14 cellular contexts compared by ENCODE assay signal in the genomic region with DNA sequence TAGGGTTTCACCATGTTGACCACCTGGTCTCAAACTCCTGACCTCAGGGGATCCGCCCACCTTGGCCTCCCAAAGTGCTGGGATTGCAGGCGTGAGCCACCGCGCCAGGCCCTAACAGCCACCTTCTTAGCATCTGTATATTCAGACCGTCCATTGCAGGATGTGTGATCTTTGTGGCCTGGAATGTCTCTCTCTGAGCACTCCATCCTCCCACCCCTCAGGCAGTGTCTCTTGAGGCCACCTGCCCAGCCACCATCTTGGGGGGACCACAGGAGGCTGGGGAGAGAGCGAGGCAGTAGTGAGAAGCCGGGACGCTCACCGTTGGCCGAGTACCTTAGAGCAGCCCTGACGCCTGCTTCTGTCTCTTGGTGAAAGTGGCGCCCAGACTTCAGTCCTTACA. TPM values are rescaled to one million over a fixed set of nuclear protein-coding genes. Genes with fewer than 3 reads are reported as not detected.
DNase-seq lines count a peak whose midpoint lies in the region; ATAC-seq and TF ChIP-seq lines count a peak whose summit lies in the region.
"Had no signal": no experiment of that assay in that cellular context is flagged by ENCODE, and none has a peak within 500 bp of the region (broad histone marks: within the 10 kb centered on the region; RNA-seq: fewer than 3 reads in every experiment).

No MANE protein-coding gene starts in this region.

- intact Hi-C loops in activated naive CD4-positive, alpha-beta T cell treated with anti-CD3 and anti-CD28 coated beads for 36 hours (cut with micrococcal nuclease) = no loop called here
- intact Hi-C loops in right lobe of liver (cut with DNase I) = no loop called here

- H3K23ac ChIP-seq in mesendoderm (ENCODE audit: low read length) = no peak overlapping the region

- H4K5ac ChIP-seq in mesendoderm (ENCODE audit: low read length) = no peak overlapping the region

- no peak overlapping the region for H2BK120ac ChIP-seq in mesendoderm (ENCODE audit: low read depth, low read length)

- H3K27ac Mint-ChIP-seq in activated naive CD4-positive, alpha-beta T cell treated with anti-CD3 and anti-CD28 coated beads, Interleukin-2, amount 10 ng/mL, durations not matched to agents 7 days and 5 days = peak overlapping the region; percentile 37
- no peak overlapping the region for H3K27ac Mint-ChIP-seq in activated naive CD4-positive, alpha-beta T cell treated with anti-CD3 and anti-CD28 coated beads for 36 hours
- H3K27ac Mint-ChIP-seq in central memory CD8-positive, alpha-beta T cell (ENCODE audit: low read depth) = peak overlapping the region; percentile 12
- no peak overlapping the region for H3K27ac Mint-ChIP-seq in immature natural killer cell

- no peaks in the 10 kb centered on the region for H3K9me3 ChIP-seq in right lobe of liver
- H3K9me3 ChIP-seq: HAP-1 had no signal

- H3K56ac ChIP-seq in mesendoderm (ENCODE audit: low read length) = no peak overlapping the region

- no peak for ATAC-seq in central memory CD8-positive, alpha-beta T cell (replicated peaks; ENCODE audit: extremely low read depth, poor library complexity, severe bottlenecking)
- no peak for ATAC-seq in right lobe of liver

- H3K27me3 ChIP-seq in mesendoderm (ENCODE audit: insufficient read depth, low read length, poor library complexity) (no peaks in the 10 kb centered on the region), right lobe of liver (no peaks in the 10 kb centered on the region)
- H3K27me3 ChIP-seq: BLaER1 treated with 17β-estradiol and CSF1 and Interleukin-3, amounts not matched to agents 10 nM and 100 nM had no signal

- no peak overlapping the region for H2BK5ac ChIP-seq in mesendoderm (ENCODE audit: low read length)

- peaks cover 4% of the 10 kb centered on the region for H3K9me3 Mint-ChIP-seq in activated naive CD4-positive, alpha-beta T cell treated with anti-CD3 and anti-CD28 coated beads, Interleukin-2, amount 10 ng/mL, durations not matched to agents 7 days and 5 days
- H3K9me3 Mint-ChIP-seq in activated naive CD4-positive, alpha-beta T cell treated with anti-CD3 and anti-CD28 coated beads for 36 hours = peaks cover 2% of the 10 kb centered on the region
- no peaks in the 10 kb centered on the region for H3K9me3 Mint-ChIP-seq in central memory CD8-positive, alpha-beta T cell
- peaks cover 0 to 5% (median 1%) of the 10 kb centered on the region in 6 donors for H3K9me3 Mint-ChIP-seq in immature natural killer cell

- DNase-seq in activated naive CD4-positive, alpha-beta T cell treated with anti-CD3 and anti-CD28 coated beads, Interleukin-2, amount 10 ng/mL, durations not matched to agents 7 days and 5 days = no peak
- DNase-seq in activated naive CD4-positive, alpha-beta T cell treated with anti-CD3 and anti-CD28 coated beads for 36 hours = no peak
- no peak for DNase-seq in central memory CD8-positive, alpha-beta T cell (ENCODE audit: low spot score in 2 of 2)
- DNase-seq in mesendoderm (peak; percentile 31), immature natural killer cell (no peak), right lobe of liver (no peak)
- DNase-seq in activated CD4-positive, CD25-positive, alpha-beta regulatory T cell (lab: John Stamatoyannopoulos, UW) = no peak
- DNase-seq: 8988T; AML-193; CD4-positive, CD25-positive, alpha-beta regulatory T cell; DMS53 had no signal

- H3K9ac ChIP-seq in mesendoderm (ENCODE audit: low read length) = no peak overlapping the region

- no peak overlapping the region for H2BK15ac ChIP-seq in mesendoderm (replicated peaks; ENCODE audit: low read depth)

- no CpG with 5 or more reads among the region's 12 CpGs for WGBS in mesendoderm (ENCODE audit: extremely low coverage, insufficient coverage, low lambda C conversion rate)
- 93% methylated on average over 10 of the region's 12 CpGs for WGBS in right lobe of liver (ENCODE audit: insufficient coverage, low coverage, low lambda C conversion rate, missing lambda C conversion rate)

- H3K27ac ChIP-seq in mesendoderm (ENCODE audit: low read depth, low read length) (no peak overlapping the region), right lobe of liver (no peak overlapping the region)

- peaks cover 32% of the 10 kb centered on the region for H3K4me1 Mint-ChIP-seq in activated naive CD4-positive, alpha-beta T cell treated with anti-CD3 and anti-CD28 coated beads, Interleukin-2, amount 10 ng/mL, durations not matched to agents 7 days and 5 days
- H3K4me1 Mint-ChIP-seq in activated naive CD4-positive, alpha-beta T cell treated with anti-CD3 and anti-CD28 coated beads for 36 hours (ENCODE audit: low read depth) = peaks cover 31% of the 10 kb centered on the region
- H3K4me1 Mint-ChIP-seq in central memory CD8-positive, alpha-beta T cell = peaks cover 37% of the 10 kb centered on the region
- H3K4me1 Mint-ChIP-seq in immature natural killer cell = peaks cover 37 to 43% of the 10 kb centered on the region in 2 donors

- no peak overlapping the region for H3K4me3 Mint-ChIP-seq in activated naive CD4-positive, alpha-beta T cell treated with anti-CD3 and anti-CD28 coated beads, Interleukin-2, amount 10 ng/mL, durations not matched to agents 7 days and 5 days
- H3K4me3 Mint-ChIP-seq in activated naive CD4-positive, alpha-beta T cell treated with anti-CD3 and anti-CD28 coated beads for 36 hours = no peak overlapping the region
- H3K4me3 Mint-ChIP-seq in central memory CD8-positive, alpha-beta T cell = no peak overlapping the region
- H3K4me3 Mint-ChIP-seq in immature natural killer cell = no peak overlapping the region

- H3K79me1 ChIP-seq in mesendoderm (ENCODE audit: low read length) = peaks cover 20% of the 10 kb centered on the region

- H3K36me3 Mint-ChIP-seq in activated naive CD4-positive, alpha-beta T cell treated with anti-CD3 and anti-CD28 coated beads, Interleukin-2, amount 10 ng/mL, durations not matched to agents 7 days and 5 days = peaks cover 41% of the 10 kb centered on the region
- peaks cover 15% of the 10 kb centered on the region for H3K36me3 Mint-ChIP-seq in activated naive CD4-positive, alpha-beta T cell treated with anti-CD3 and anti-CD28 coated beads for 36 hours (ENCODE audit: low read depth)
- peaks cover 8% of the 10 kb centered on the region for H3K36me3 Mint-ChIP-seq in central memory CD8-positive, alpha-beta T cell (ENCODE audit: insufficient read depth)
- H3K36me3 Mint-ChIP-seq in immature natural killer cell = peaks cover 8 to 15% (median 10%) of the 10 kb centered on the region in 3 donors

- no peak overlapping the region for H3K4me3 ChIP-seq in mesendoderm (ENCODE audit: low read length)
- no peak overlapping the region for H3K4me3 ChIP-seq in right lobe of liver
- H3K4me3 ChIP-seq: HAP-1 had no signal

- H3K4me2 ChIP-seq in mesendoderm (ENCODE audit: low read length) = no peak overlapping the region

- H3K4me1 ChIP-seq in mesendoderm (ENCODE audit: control insufficient read depth, low read depth, low read length) (no peaks in the 10 kb centered on the region), right lobe of liver (peaks cover 0 to 6% (median 0%) of the 10 kb centered on the region in 4 donors)

- H3K36me3 ChIP-seq in mesendoderm (ENCODE audit: control insufficient read depth, insufficient read depth, low read length) (no peaks in the 10 kb centered on the region), right lobe of liver (no peaks in the 10 kb centered on the region)

- no peak overlapping the region for H2AK5ac ChIP-seq in mesendoderm (ENCODE audit: low read length)

- no peaks in the 10 kb centered on the region for H3K27me3 Mint-ChIP-seq in activated naive CD4-positive, alpha-beta T cell treated with anti-CD3 and anti-CD28 coated beads, Interleukin-2, amount 10 ng/mL, durations not matched to agents 7 days and 5 days
- H3K27me3 Mint-ChIP-seq in activated naive CD4-positive, alpha-beta T cell treated with anti-CD3 and anti-CD28 coated beads for 36 hours (ENCODE audit: low read depth) = no peaks in the 10 kb centered on the region
- no peaks in the 10 kb centered on the region for H3K27me3 Mint-ChIP-seq in central memory CD8-positive, alpha-beta T cell
- H3K27me3 Mint-ChIP-seq in immature natural killer cell (ENCODE audit: low read depth in 3 of 3) = peaks cover 0 to 5% (median 3%) of the 10 kb centered on the region in 3 donors
- H3K27me3 Mint-ChIP-seq: CD4-positive, CD25-positive, alpha-beta regulatory T cell had no signal

- peaks cover 17% of the 10 kb centered on the region for H3K79me2 ChIP-seq in mesendoderm (ENCODE audit: control insufficient read depth, insufficient read depth, low read length)

- no peak overlapping the region for H3K18ac ChIP-seq in mesendoderm (ENCODE audit: low read length)

- no peak overlapping the region for H3K4ac ChIP-seq in mesendoderm (ENCODE audit: low read depth, low read length)

- H4K8ac ChIP-seq in mesendoderm (ENCODE audit: low read depth, low read length) = no peak overlapping the region

- no peak for TF ChIP-seq POLR2A in right lobe of liver (IDR thresholded peaks at IDR 0.05)

- no peak for TF ChIP-seq CTCF in right lobe of liver (IDR thresholded peaks at IDR 0.05)

- CTCF ChIA-PET in activated naive CD4-positive, alpha-beta T cell treated with anti-CD3 and anti-CD28 coated beads, Interleukin-2, amount 10 ng/mL, durations not matched to agents 7 days and 5 days (lab: Charles Lee) = no interaction called here
- CTCF ChIA-PET in activated naive CD4-positive, alpha-beta T cell treated with anti-CD3 and anti-CD28 coated beads for 36 hours (lab: Charles Lee) = no interaction called here

RNA-seq across cellular contexts. Expression of a gene that starts 18.8 kb away (rescaled TPM):
- total RNA-seq in activated naive CD4-positive, alpha-beta T cell treated with anti-CD3 and anti-CD28 coated beads for 36 hours = 10 to 100 TPM; 19.4 to 19.5 TPM
- 17.5 TPM for polyA plus RNA-seq in mesendoderm (2013, experiment 1 of 2)
- polyA plus RNA-seq in mesendoderm (2013, experiment 2 of 2) = 17.4 TPM
- polyA plus RNA-seq in immature natural killer cell = 1 to 10 TPM; 1.4 to 8.2 (median 2.9) TPM
- 10 to 100 TPM; 10.7 to 26.0 (median 15.1) TPM for total RNA-seq in right lobe of liver

RNA-seq across cellular contexts. Expression of a gene that starts 42.4 kb away (rescaled TPM):
- total RNA-seq in activated naive CD4-positive, alpha-beta T cell treated with anti-CD3 and anti-CD28 coated beads for 36 hours = 10 to 100 TPM; 23.3 to 23.9 TPM
- 28.6 TPM for polyA plus RNA-seq in mesendoderm (2013, experiment 1 of 2)
- 29.4 TPM for polyA plus RNA-seq in mesendoderm (2013, experiment 2 of 2)
- polyA plus RNA-seq in immature natural killer cell = 10 to 100 TPM; 19.3 to 35.5 (median 30.8) TPM
- 10 to 100 TPM; 13.1 to 28.5 (median 16.9) TPM for total RNA-seq in right lobe of liver

RNA-seq across cellular contexts. Expression of a gene that starts 48.7 kb away (rescaled TPM):
- total RNA-seq in activated naive CD4-positive, alpha-beta T cell treated with anti-CD3 and anti-CD28 coated beads for 36 hours = 10 to 100 TPM; 38.2 to 38.9 TPM
- 68.0 TPM for polyA plus RNA-seq in mesendoderm (2013, experiment 1 of 2)
- polyA plus RNA-seq in mesendoderm (2013, experiment 2 of 2) = 67.4 TPM
- polyA plus RNA-seq in immature natural killer cell = 10 to 100 TPM; 67.5 to 90.8 (median 79.3) TPM
- total RNA-seq in right lobe of liver = 10 to 100 TPM; 20.1 to 46.8 (median 30.5) TPM

RNA-seq across cellular contexts. Expression of a gene that starts 52.5 kb away (rescaled TPM):
- total RNA-seq in activated naive CD4-positive, alpha-beta T cell treated with anti-CD3 and anti-CD28 coated beads for 36 hours = not detected
- polyA plus RNA-seq in mesendoderm (2013, experiment 1 of 2) = not detected
- not detected for polyA plus RNA-seq in mesendoderm (2013, experiment 2 of 2)
- polyA plus RNA-seq in immature natural killer cell = under 1 TPM in 1 of 3 donors, not detected in 2; 0.34 TPM
- total RNA-seq in right lobe of liver = not detected
- total RNA-seq: CD4-positive, CD25-positive, alpha-beta regulatory T cell; H1 had no signal
- polyA plus RNA-seq: H1 had no signal

RNA-seq across cellular contexts. Expression of a gene that starts 56.0 kb away (rescaled TPM):
- 1 to 10 TPM; 7.9 to 8.3 TPM for total RNA-seq in activated naive CD4-positive, alpha-beta T cell treated with anti-CD3 and anti-CD28 coated beads for 36 hours
- polyA plus RNA-seq in mesendoderm (2013, experiment 1 of 2) = 10.8 TPM
- polyA plus RNA-seq in mesendoderm (2013, experiment 2 of 2) = 10.9 TPM
- polyA plus RNA-seq in immature natural killer cell = under 1 TPM in 2 of 3 donors, not detected in 1; 0.36 to 0.63 TPM
- total RNA-seq in right lobe of liver = 10 to 100 TPM; 10.8 to 16.8 (median 14.0) TPM

Comparison
In these comparisons a context has a peak if more than half of its experiments do, and no peak if none do; other contexts are left out.
1. H3K27ac Mint-ChIP-seq: peak in activated naive CD4-positive, alpha-beta T cell treated with anti-CD3 and anti-CD28 coated beads, Interleukin-2, amount 10 ng/mL, durations not matched to agents 7 days and 5 days (single experiment) and central memory CD8-positive, alpha-beta T cell (single experiment); none in activated naive CD4-positive, alpha-beta T cell treated with anti-CD3 and anti-CD28 coated beads for 36 hours (single experiment) and immature natural killer cell (0 of 6).